22 cellular contexts compared by ENCODE assay signal in the genomic region with DNA sequence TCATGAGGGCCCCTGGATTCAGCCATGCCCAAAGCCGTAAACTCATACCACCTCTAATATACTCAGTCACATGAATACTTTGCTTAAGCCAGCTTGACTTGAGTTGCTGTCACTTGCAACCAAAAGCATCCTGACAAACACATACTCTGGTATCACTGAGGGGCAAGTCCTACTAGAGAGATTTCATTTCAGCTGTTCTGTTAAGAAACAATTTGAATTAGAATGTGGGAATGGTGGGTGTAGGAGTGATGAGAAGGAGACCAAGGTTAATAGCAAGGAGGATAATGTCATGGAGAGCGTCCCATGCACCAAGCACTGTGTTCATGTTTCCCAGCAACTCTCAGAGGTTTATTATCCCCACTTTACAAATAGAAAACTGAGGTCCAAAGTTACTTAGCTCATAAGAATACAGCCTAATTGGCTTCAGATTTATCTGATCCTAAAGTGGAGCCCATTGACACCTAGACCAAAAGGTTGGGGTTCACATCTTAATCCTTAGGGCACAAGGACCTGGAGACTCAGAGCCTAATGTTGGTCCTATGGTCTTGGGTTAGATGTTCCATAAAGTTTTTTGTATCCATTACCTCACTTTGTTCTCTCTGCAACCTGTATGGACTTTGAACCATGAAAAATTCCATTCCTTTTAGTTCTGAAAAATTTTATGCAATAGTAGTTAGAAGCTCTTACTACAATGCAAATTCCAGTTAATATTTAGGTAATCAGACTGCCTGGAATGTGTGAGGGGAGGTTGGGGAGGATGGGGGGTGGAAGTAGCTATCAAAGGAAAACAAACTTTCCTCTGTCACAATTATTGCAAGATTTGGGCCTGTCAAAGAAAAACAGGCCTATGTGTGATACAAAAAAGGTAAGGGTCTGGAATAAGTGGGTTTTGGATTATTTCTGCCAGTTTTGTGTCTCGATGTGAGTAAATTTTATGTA.
"Had no signal": no experiment of that assay in that cellular context is flagged by ENCODE, and none has a peak within 500 bp of the region (broad histone marks: within the 10 kb centered on the region; RNA-seq: fewer than 3 reads in every experiment).

No MANE protein-coding gene starts in this region.

- H3K27me3 ChIP-seq: foreskin keratinocyte, hepatocyte, pancreas, testis had no signal

- H3K27ac ChIP-seq: foreskin keratinocyte, hepatocyte, left lung, lower lobe of right lung, neural progenitor cell, pancreas, skin epidermis, testis, tibial nerve had no signal

- DNase-seq: cerebellar nuclear complex; dermis blood vessel endothelial cell; erythroblast; foreskin keratinocyte; left lung; lower lobe of right lung; midbrain; nucleus accumbens; pancreas; stimulated activated CD4-positive, alpha-beta T cell treated with anti-CD3 and anti-CD28 coated beads, Interleukin-2, amount 100 ng/mL, for 24 hours; stimulated activated CD4-positive, alpha-beta T cell treated with anti-CD3 and anti-CD28 coated beads, Interleukin-4, amount 100 ng/mL, for 4 hours; stimulated activated naive B cell treated with anti-CD40 and anti-IgM and Interleukin-4, amounts not matched to agents 10 μg/mL and 1 μg/mL and 100 μg/mL, for 72 hours; stimulated activated naive CD8-positive, alpha-beta T cell treated with anti-CD3 and anti-CD28 coated beads, Interleukin-15, amount 100 ng/mL, for 72 hours; testis had no signal

- H3K36me3 Mint-ChIP-seq: memory B cell; natural killer cell treated with Interleukin-12 subunit alpha and Interleukin-12 subunit beta and Interleukin-15 and Interleukin-18, amount 100 ng/mL, for 72 hours; neural progenitor cell; stimulated activated naive B cell treated with anti-CD40 and anti-IgM and Interleukin-4, amounts not matched to agents 10 μg/mL and 1 μg/mL and 100 μg/mL, for 72 hours had no signal

- H3K27ac Mint-ChIP-seq: memory B cell; natural killer cell treated with Interleukin-12 subunit alpha and Interleukin-12 subunit beta and Interleukin-15 and Interleukin-18, amount 100 ng/mL, for 72 hours; neural progenitor cell; progenitor cell of endocrine pancreas; stimulated activated naive B cell treated with anti-CD40 and anti-IgM and Interleukin-4, amounts not matched to agents 10 μg/mL and 1 μg/mL and 100 μg/mL, for 72 hours had no signal

- ATAC-seq: foreskin keratinocyte; left lung; lower lobe of right lung; natural killer cell treated with Interleukin-12 subunit alpha and Interleukin-12 subunit beta and Interleukin-15 and Interleukin-18, amount 100 ng/mL, for 72 hours; pancreas; sciatic nerve; stimulated activated naive B cell treated with anti-CD40 and anti-IgM and Interleukin-4, amounts not matched to agents 10 μg/mL and 1 μg/mL and 100 μg/mL, for 72 hours; stimulated activated naive CD8-positive, alpha-beta T cell treated with anti-CD3 and anti-CD28 coated beads, Interleukin-15, amount 100 ng/mL, for 72 hours had no signal

- H3K4me1 Mint-ChIP-seq: memory B cell; stimulated activated naive B cell treated with anti-CD40 and anti-IgM and Interleukin-4, amounts not matched to agents 10 μg/mL and 1 μg/mL and 100 μg/mL, for 72 hours; stimulated activated naive CD8-positive, alpha-beta T cell treated with anti-CD3 and anti-CD28 coated beads, Interleukin-15, amount 100 ng/mL, for 72 hours had no signal

- H3K4me3 Mint-ChIP-seq: memory B cell; natural killer cell treated with Interleukin-12 subunit alpha and Interleukin-12 subunit beta and Interleukin-15 and Interleukin-18, amount 100 ng/mL, for 72 hours; neural progenitor cell; stimulated activated naive B cell treated with anti-CD40 and anti-IgM and Interleukin-4, amounts not matched to agents 10 μg/mL and 1 μg/mL and 100 μg/mL, for 72 hours; stimulated activated naive CD8-positive, alpha-beta T cell treated with anti-CD3 and anti-CD28 coated beads, Interleukin-15, amount 100 ng/mL, for 72 hours had no signal

- H3K4me3 ChIP-seq: hepatocyte, left lung, lower lobe of right lung, neural progenitor cell, pancreas, skin epidermis, testis, tibial nerve had no signal

- H3K9me3 Mint-ChIP-seq: natural killer cell treated with Interleukin-12 subunit alpha and Interleukin-12 subunit beta and Interleukin-15 and Interleukin-18, amount 100 ng/mL, for 72 hours had no signal

- H3K9me3 ChIP-seq: left lung, lower lobe of right lung, pancreas, testis, tibial nerve had no signal

- H3K4me1 ChIP-seq: foreskin keratinocyte, lower lobe of right lung, testis had no signal

- H3K36me3 ChIP-seq: left lung, lower lobe of right lung, neural progenitor cell, pancreas, tibial nerve had no signal
